Comparison of ENCODE assay signal across 1 cellular context in the genomic region with DNA sequence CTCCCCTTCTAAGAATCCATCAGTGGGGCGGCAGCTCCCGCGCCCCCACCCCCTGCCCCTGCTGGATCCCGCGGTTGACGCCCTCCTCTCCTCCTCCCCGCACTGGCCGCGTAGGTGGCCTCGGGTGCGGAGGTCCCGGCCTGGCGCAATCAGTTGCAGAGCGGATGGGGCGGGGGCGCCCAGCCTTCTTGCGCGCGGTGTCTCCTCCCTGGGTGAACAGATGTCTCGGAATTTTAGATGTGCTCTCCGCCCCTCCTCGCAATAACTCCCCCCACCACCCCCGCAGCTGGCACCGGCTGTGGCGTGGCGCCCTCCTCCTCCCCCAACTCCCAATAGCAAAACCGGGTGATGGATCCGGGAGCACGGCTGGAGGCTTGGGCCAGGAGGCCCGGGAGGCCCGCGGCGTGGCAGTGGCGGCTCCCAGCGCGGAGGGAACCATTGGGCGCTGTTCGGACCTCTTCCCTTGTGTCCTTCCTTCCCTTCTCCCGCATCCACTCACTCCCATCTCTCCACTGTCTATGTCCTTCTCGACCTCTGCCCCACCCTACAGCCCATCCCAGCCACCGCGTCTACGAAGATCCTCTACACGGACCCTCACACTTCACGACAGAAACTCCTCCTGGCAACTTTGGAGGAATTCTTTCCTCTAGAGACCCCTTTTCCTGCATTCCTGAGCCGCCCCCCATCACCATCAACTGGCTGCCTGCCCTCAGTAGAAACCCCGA.
TF ChIP-seq lines count a peak whose summit lies in the region.

No MANE protein-coding gene starts in this region.

TF ChIP-seq in SK-N-SH treated with all-trans-retinoic acid at 6 μM for 48 hours, 23 proteins besides CTCF, POLR2A, EP300 and RAD21 (continued from another document):
- TF ChIP-seq, protein P1, sequence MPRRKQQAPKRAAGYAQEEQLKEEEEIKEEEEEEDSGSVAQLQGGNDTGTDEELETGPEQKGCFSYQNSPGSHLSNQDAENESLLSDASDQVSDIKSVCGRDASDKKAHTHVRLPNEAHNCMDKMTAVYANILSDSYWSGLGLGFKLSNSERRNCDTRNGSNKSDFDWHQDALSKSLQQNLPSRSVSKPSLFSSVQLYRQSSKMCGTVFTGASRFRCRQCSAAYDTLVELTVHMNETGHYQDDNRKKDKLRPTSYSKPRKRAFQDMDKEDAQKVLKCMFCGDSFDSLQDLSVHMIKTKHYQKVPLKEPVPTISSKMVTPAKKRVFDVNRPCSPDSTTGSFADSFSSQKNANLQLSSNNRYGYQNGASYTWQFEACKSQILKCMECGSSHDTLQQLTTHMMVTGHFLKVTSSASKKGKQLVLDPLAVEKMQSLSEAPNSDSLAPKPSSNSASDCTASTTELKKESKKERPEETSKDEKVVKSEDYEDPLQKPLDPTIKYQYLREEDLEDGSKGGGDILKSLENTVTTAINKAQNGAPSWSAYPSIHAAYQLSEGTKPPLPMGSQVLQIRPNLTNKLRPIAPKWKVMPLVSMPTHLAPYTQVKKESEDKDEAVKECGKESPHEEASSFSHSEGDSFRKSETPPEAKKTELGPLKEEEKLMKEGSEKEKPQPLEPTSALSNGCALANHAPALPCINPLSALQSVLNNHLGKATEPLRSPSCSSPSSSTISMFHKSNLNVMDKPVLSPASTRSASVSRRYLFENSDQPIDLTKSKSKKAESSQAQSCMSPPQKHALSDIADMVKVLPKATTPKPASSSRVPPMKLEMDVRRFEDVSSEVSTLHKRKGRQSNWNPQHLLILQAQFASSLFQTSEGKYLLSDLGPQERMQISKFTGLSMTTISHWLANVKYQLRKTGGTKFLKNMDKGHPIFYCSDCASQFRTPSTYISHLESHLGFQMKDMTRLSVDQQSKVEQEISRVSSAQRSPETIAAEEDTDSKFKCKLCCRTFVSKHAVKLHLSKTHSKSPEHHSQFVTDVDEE (CRISPR knock-in tag; IDR thresholded peaks at IDR 0.05): no peak
- TF ChIP-seq ZC3H10 (CRISPR knock-in tag; IDR thresholded peaks at IDR 0.05): no peak
- no peak for TF ChIP-seq TOX (CRISPR knock-in tag; IDR thresholded peaks at IDR 0.05; ENCODE audit: borderline replicate concordance)
